ENCODE assay signal across 23 cellular contexts in genomic region chr4:93267747-93268146, GRCh38.
DNase-seq lines count a peak whose midpoint lies in the region; ATAC-seq, FAIRE-seq and TF ChIP-seq lines count a peak whose summit lies in the region.
"Had no signal": no experiment of that assay in that cellular context is flagged by ENCODE, and none has a peak within 500 bp of the region (broad histone marks: within the 10 kb centered on the region; RNA-seq: fewer than 3 reads in every experiment).

No MANE protein-coding gene starts in this region.

- H3K4me3 Mint-ChIP-seq in endodermal cell = no peak overlapping the region
- H3K4me3 Mint-ChIP-seq in stimulated activated memory B cell treated with anti-CD40 and anti-IgM and Interleukin-4, amounts not matched to agents 10 μg/mL and 1 μg/mL and 100 μg/mL, for 72 hours = no peak overlapping the region
- H3K4me3 Mint-ChIP-seq: B cell; CD8-positive, alpha-beta memory T cell had no signal

- H3K23ac ChIP-seq in mesendoderm (ENCODE audit: low read length) = peak overlapping the region; percentile 31

- no peak overlapping the region for H2BK5ac ChIP-seq in mesendoderm (ENCODE audit: low read length)

- H3K4me2 ChIP-seq in HepG2 (ENCODE audit: low read depth, low read length) (no peak overlapping the region), mesendoderm (ENCODE audit: low read length) (no peak overlapping the region)
- H3K4me2 ChIP-seq: BLaER1 treated with 17β-estradiol and CSF1 and Interleukin-3, amounts not matched to agents 10 nM and 100 nM had no signal

- in situ Hi-C loops in HepG2 (cut with HindIII; ENCODE audit: extremely low pct_ligation_motif_present, low pct_unique_long_range_greater_than_20kb) = no loop called here

- H3K9me3 Mint-ChIP-seq in endodermal cell = no peaks in the 10 kb centered on the region
- no peaks in the 10 kb centered on the region for H3K9me3 Mint-ChIP-seq in stimulated activated memory B cell treated with anti-CD40 and anti-IgM and Interleukin-4, amounts not matched to agents 10 μg/mL and 1 μg/mL and 100 μg/mL, for 72 hours

- intact Hi-C loops in HepG2 (cut with micrococcal nuclease; ENCODE audit: unreplicated experiment) = no loop called here
- intact Hi-C loops in right lobe of liver (cut with DNase I) = no loop called here

- FAIRE-seq in HepG2 (lab: Jason Lieb, UNC) = no peak
- FAIRE-seq: G401.6, GM12891, GM19239, H1, K562 had no signal

- H2BK120ac ChIP-seq in mesendoderm (ENCODE audit: low read depth, low read length) = no peak overlapping the region

- H3K79me2 ChIP-seq in HepG2 (ENCODE audit: insufficient read depth, low read length) (no peaks in the 10 kb centered on the region), mesendoderm (ENCODE audit: control insufficient read depth, insufficient read depth, low read length) (no peaks in the 10 kb centered on the region)

- WGBS in HepG2 (ENCODE audit: low lambda C conversion rate) = no CpG with 5 or more reads among the region's 3 CpGs
- 20% methylated on average over 1 of the region's 3 CpGs for whole genome bisulfite sequencing in right lobe of liver (ENCODE audit: insufficient coverage, low coverage, low lambda C conversion rate, missing lambda C conversion rate)
- WGBS in endodermal cell (ENCODE audit: insufficient coverage in 1 of 2, insufficient read length in 1 of 2), 2 experiments = 80% methylated on average over 3 of the region's 3 CpGs; no CpG with 5 or more reads in 1 of the 2 experiments
- WGBS in mesendoderm (ENCODE audit: extremely low coverage, insufficient coverage, low lambda C conversion rate) = no CpG with 5 or more reads among the region's 3 CpGs

- H3K27me3 ChIP-seq in HepG2 (ENCODE audit: control insufficient read depth in 1 of 2, insufficient read depth in 2 of 2, low read length in 2 of 2) (no peaks in the 10 kb centered on the region), right lobe of liver (no peaks in the 10 kb centered on the region), endodermal cell (ENCODE audit: control insufficient read depth, insufficient read depth, low read length, poor library complexity, severe bottlenecking) (no peaks in the 10 kb centered on the region), mesendoderm (ENCODE audit: insufficient read depth, low read length, poor library complexity) (no peaks in the 10 kb centered on the region)
- H3K27me3 ChIP-seq: BLaER1 treated with 17β-estradiol and CSF1 and Interleukin-3, amounts not matched to agents 10 nM and 100 nM had no signal

- no peak for TF ChIP-seq RAD21 in HepG2 (CRISPR knock-in tag; IDR thresholded peaks at IDR 0.05)

- H3K79me1 ChIP-seq in mesendoderm (ENCODE audit: low read length) = no peaks in the 10 kb centered on the region

- CTCF ChIA-PET in HepG2 (lab: Yijun Ruan, JAX; ENCODE audit: low intra/inter-chr PET ratio, low total read pairs) = no interaction called here

- H4K5ac ChIP-seq in mesendoderm (ENCODE audit: low read length) = no peak overlapping the region

- no TSS peak for BruUV-seq in HepG2 (replicated peaks; lab: Mats Ljungman, UMichigan)

- H3K9me3 ChIP-seq in HepG2 (ENCODE audit: low read length) (no peaks in the 10 kb centered on the region), right lobe of liver (no peaks in the 10 kb centered on the region), endodermal cell (ENCODE audit: control insufficient read depth, low read length) (no peaks in the 10 kb centered on the region)
- H3K9me3 ChIP-seq: BLaER1 treated with 17β-estradiol and CSF1 and Interleukin-3, amounts not matched to agents 10 nM and 100 nM; HAP-1 had no signal

- no peak overlapping the region for H3K56ac ChIP-seq in mesendoderm (ENCODE audit: low read length)

- H3K4me1 ChIP-seq in HepG2 (ENCODE audit: insufficient read depth, low read length) (no peaks in the 10 kb centered on the region), right lobe of liver (no peaks in the 10 kb centered on the region), endodermal cell (ENCODE audit: control insufficient read depth, insufficient read depth, low read length) (peaks cover 7% of the 10 kb centered on the region), mesendoderm (ENCODE audit: control insufficient read depth, low read depth, low read length) (peaks cover 7% of the 10 kb centered on the region)
- H3K4me1 ChIP-seq: BLaER1 treated with 17β-estradiol and CSF1 and Interleukin-3, amounts not matched to agents 10 nM and 100 nM; HAP-1 had no signal

- no peak overlapping the region for H2BK15ac ChIP-seq in mesendoderm (replicated peaks; ENCODE audit: low read depth)

- ATAC-seq in HepG2 (peak; percentile 67), right lobe of liver (no peak), HG03442 (IDR thresholded peaks at IDR 0.05; ENCODE audit: unreplicated experiment) (no peak)
- ATAC-seq in stimulated activated memory B cell treated with anti-CD40 and anti-IgM and Interleukin-4, amounts not matched to agents 10 μg/mL and 1 μg/mL and 100 μg/mL, for 72 hours = peak; percentile 48
- ATAC-seq: K562 had no signal

- H4K20me1 ChIP-seq in HepG2 (ENCODE audit: insufficient read depth, low read length) = no peaks in the 10 kb centered on the region
- H4K20me1 ChIP-seq: BLaER1 treated with 17β-estradiol and CSF1 and Interleukin-3, amounts not matched to agents 10 nM and 100 nM had no signal

- no peak overlapping the region for H3K18ac ChIP-seq in mesendoderm (ENCODE audit: low read length)

- TF ChIP-seq POLR2A in HepG2 (IDR thresholded peaks at IDR 0.05; ENCODE audit: insufficient read depth in 1 of 2, low read depth in 2 of 2, low read length in 2 of 2) (no peak), right lobe of liver (IDR thresholded peaks at IDR 0.05) (no peak)

- H3K9ac ChIP-seq in HepG2 (ENCODE audit: insufficient read depth, low read depth, low read length) (no peak overlapping the region), endodermal cell (ENCODE audit: extremely low read depth, low read length, poor library complexity, severe bottlenecking) (no peak overlapping the region), mesendoderm (ENCODE audit: low read length) (no peak overlapping the region)
- H3K9ac ChIP-seq: BLaER1 treated with 17β-estradiol and CSF1 and Interleukin-3, amounts not matched to agents 10 nM and 100 nM had no signal

- no peak overlapping the region for H2AK5ac ChIP-seq in mesendoderm (ENCODE audit: low read length)

- DNase-seq in HepG2 (ENCODE audit: low spot score) (no peak), right lobe of liver (no peak), endodermal cell (peak; percentile 81), mesendoderm (peak; percentile 82), NCI-H1092 (lab: John Stamatoyannopoulos, UW) (no peak), NCI-H748 (lab: John Stamatoyannopoulos, UW; ENCODE audit: unreplicated experiment) (no peak)
- DNase-seq: 8988T; CD8-positive, alpha-beta memory T cell; COR-L47; DMS 273 treated with DMSO at 0.1 percent for 48 hours; DMS53; DND-41; EL had no signal

- H3K36me3 ChIP-seq in HepG2 (replicated peaks in 1 of 2; ENCODE audit: control insufficient read depth in 1 of 2, insufficient read depth in 2 of 2, low read length in 2 of 2) = no peaks in the 10 kb centered on the region
- H3K36me3 ChIP-seq in right lobe of liver = no peaks in the 10 kb centered on the region
- no peaks in the 10 kb centered on the region for H3K36me3 ChIP-seq in endodermal cell (ENCODE audit: control insufficient read depth, insufficient read depth, low read length)
- H3K36me3 ChIP-seq in mesendoderm (ENCODE audit: control insufficient read depth, insufficient read depth, low read length) = no peaks in the 10 kb centered on the region
- H3K36me3 ChIP-seq: BLaER1 treated with 17β-estradiol and CSF1 and Interleukin-3, amounts not matched to agents 10 nM and 100 nM; HAP-1 had no signal

- H4K8ac ChIP-seq in mesendoderm (ENCODE audit: low read depth, low read length) = no peak overlapping the region

- H3K27me3 Mint-ChIP-seq in endodermal cell (ENCODE audit: insufficient read depth) = no peaks in the 10 kb centered on the region
- no peaks in the 10 kb centered on the region for H3K27me3 Mint-ChIP-seq in stimulated activated memory B cell treated with anti-CD40 and anti-IgM and Interleukin-4, amounts not matched to agents 10 μg/mL and 1 μg/mL and 100 μg/mL, for 72 hours
- H3K27me3 Mint-ChIP-seq: B cell; CD8-positive, alpha-beta memory T cell had no signal

- H3K27ac ChIP-seq in HepG2 (ENCODE audit: extremely low read length, insufficient read depth, low read length) (no peak overlapping the region), right lobe of liver (no peak overlapping the region), endodermal cell (ENCODE audit: low read depth, low read length) (no peak overlapping the region), mesendoderm (ENCODE audit: low read depth, low read length) (no peak overlapping the region)
- H3K27ac ChIP-seq: BLaER1 treated with 17β-estradiol and CSF1 and Interleukin-3, amounts not matched to agents 10 nM and 100 nM had no signal

- no peak overlapping the region for H3K4me3 ChIP-seq in HepG2 (replicated peaks in 1 of 3; ENCODE audit: insufficient read depth in 1 of 3, low read depth in 2 of 3, low read length in 3 of 3)
- no peak overlapping the region for H3K4me3 ChIP-seq in right lobe of liver
- H3K4me3 ChIP-seq in endodermal cell (ENCODE audit: low read length) = no peak overlapping the region
- H3K4me3 ChIP-seq in mesendoderm (ENCODE audit: low read length) = no peak overlapping the region
- H3K4me3 ChIP-seq: BLaER1 treated with 17β-estradiol and CSF1 and Interleukin-3, amounts not matched to agents 10 nM and 100 nM; HAP-1; K562 had no signal

- TF ChIP-seq CTCF in HepG2 (CRISPR knock-in tag; IDR thresholded peaks at IDR 0.05) = no peak
- TF ChIP-seq CTCF in right lobe of liver (IDR thresholded peaks at IDR 0.05) = no peak
- peak; percentile 30 for TF ChIP-seq CTCF in endodermal cell (conservative IDR thresholded peaks at IDR 0.05)

- no peak overlapping the region for H3K4ac ChIP-seq in mesendoderm (ENCODE audit: low read depth, low read length)

- POLR2A ChIA-PET in HepG2 (lab: Yijun Ruan, JAX) = no interaction called here

- no peak overlapping the region for H2AFZ ChIP-seq in HepG2 (ENCODE audit: low read length)

- TF ChIP-seq EP300 in HepG2 (IDR thresholded peaks at IDR 0.05; ENCODE audit: low read depth in 2 of 2, low read length in 2 of 2) = no peak
- no peak for TF ChIP-seq EP300 in HepG2 (CRISPR knock-in tag; IDR thresholded peaks at IDR 0.05; ENCODE audit: borderline replicate concordance)

- H3K4me1 Mint-ChIP-seq in endodermal cell = peaks cover 8% of the 10 kb centered on the region
- no peaks in the 10 kb centered on the region for H3K4me1 Mint-ChIP-seq in stimulated activated memory B cell treated with anti-CD40 and anti-IgM and Interleukin-4, amounts not matched to agents 10 μg/mL and 1 μg/mL and 100 μg/mL, for 72 hours
- H3K4me1 Mint-ChIP-seq: B cell; CD8-positive, alpha-beta memory T cell had no signal

- peak overlapping the region; percentile 22 for H3K27ac Mint-ChIP-seq in endodermal cell
- no peak overlapping the region for H3K27ac Mint-ChIP-seq in stimulated activated memory B cell treated with anti-CD40 and anti-IgM and Interleukin-4, amounts not matched to agents 10 μg/mL and 1 μg/mL and 100 μg/mL, for 72 hours
- H3K27ac Mint-ChIP-seq: B cell; CD8-positive, alpha-beta memory T cell had no signal

- no peaks in the 10 kb centered on the region for H3K36me3 Mint-ChIP-seq in endodermal cell (ENCODE audit: low read depth)
- H3K36me3 Mint-ChIP-seq in stimulated activated memory B cell treated with anti-CD40 and anti-IgM and Interleukin-4, amounts not matched to agents 10 μg/mL and 1 μg/mL and 100 μg/mL, for 72 hours = no peaks in the 10 kb centered on the region
- H3K36me3 Mint-ChIP-seq: CD8-positive, alpha-beta memory T cell had no signal

TF ChIP-seq in HepG2, 621 proteins besides CTCF, POLR2A, EP300 and RAD21 (continues in another document):
- TF ChIP-seq GATA4 (IDR thresholded peaks at IDR 0.05; ENCODE audit: borderline replicate concordance, low read depth) = no peak

Comparison
In these comparisons a context has a peak if more than half of its experiments do, and no peak if none do; other contexts are left out.
1. ATAC-seq: peak in HepG2 (single experiment) and stimulated activated memory B cell treated with anti-CD40 and anti-IgM and Interleukin-4, amounts not matched to agents 10 μg/mL and 1 μg/mL and 100 μg/mL, for 72 hours (single experiment); none in right lobe of liver (0 of 4) and HG03442 (single experiment).
2. DNase-seq: peak in endodermal cell (single experiment) and mesendoderm (single experiment); none in HepG2 (single experiment), right lobe of liver (0 of 3), NCI-H1092 (single experiment) and NCI-H748 (single experiment).